9 cellular contexts compared by ENCODE assay signal in genomic region chr6:19210849-19211590, GRCh38.
A peak's percentile ranks its signal among the peaks of the same experiment; 100 is the strongest.
DNase-seq lines count a peak whose midpoint lies in the region; ATAC-seq and TF ChIP-seq lines count a peak whose summit lies in the region.
"Had no signal": no experiment of that assay in that cellular context is flagged by ENCODE, and none has a peak within 500 bp of the region (broad histone marks: within the 10 kb centered on the region; RNA-seq: fewer than 3 reads in every experiment).

No MANE protein-coding gene starts in this region.

- no peak overlapping the region for H3K4me3 Mint-ChIP-seq in activated CD4-positive, alpha-beta T cell treated with anti-CD3 and anti-CD28 coated beads for 36 hours
- no peak overlapping the region for H3K4me3 Mint-ChIP-seq in immature natural killer cell

- peak; percentile 28 for TF ChIP-seq CTCF in parathyroid adenoma (IDR thresholded peaks at IDR 0.05)

- H3K9me3 ChIP-seq in Karpas-422 (ENCODE audit: low read length) (no peaks in the 10 kb centered on the region), parathyroid adenoma (ENCODE audit: control insufficient read depth, low read length) (no peaks in the 10 kb centered on the region)

- intact Hi-C loops in activated CD4-positive, alpha-beta T cell treated with anti-CD3 and anti-CD28 coated beads for 36 hours (cut with DNase I, micrococcal nuclease): loop anchor here (5.0 kb wide), 2 partner anchors 219 to 614 kb away; no protein-coding TSS in a partner anchor

- ATAC-seq in activated CD4-positive, alpha-beta T cell treated with anti-CD3 and anti-CD28 coated beads for 36 hours: no peak

- CTCF ChIA-PET in activated CD4-positive, alpha-beta T cell treated with anti-CD3 and anti-CD28 coated beads for 36 hours (lab: Charles Lee): interaction anchor here (0.7 to 1.4 kb wide), 2 partner anchors 15 to 615 kb away, joined by 3 to 4 read pairs; no protein-coding TSS in a partner anchor

- H2AFZ ChIP-seq in Karpas-422 (ENCODE audit: low read length): no peak overlapping the region
- no peak overlapping the region for H2AFZ ChIP-seq in parathyroid adenoma

- peaks cover 7% of the 10 kb centered on the region for H3K9me3 Mint-ChIP-seq in activated CD4-positive, alpha-beta T cell treated with anti-CD3 and anti-CD28 coated beads for 36 hours (ENCODE audit: low read depth)
- H3K9me3 Mint-ChIP-seq in immature natural killer cell: peaks cover 0 to 14% (median 2%) of the 10 kb centered on the region in 6 donors

- no peak overlapping the region for H3K9ac ChIP-seq in Karpas-422 (ENCODE audit: low read length)
- H3K9ac ChIP-seq in parathyroid adenoma: no peak overlapping the region

- H3K4me1 Mint-ChIP-seq in activated CD4-positive, alpha-beta T cell treated with anti-CD3 and anti-CD28 coated beads for 36 hours: no peaks in the 10 kb centered on the region
- no peaks in the 10 kb centered on the region for H3K4me1 Mint-ChIP-seq in immature natural killer cell

- H3K4me2 ChIP-seq in Karpas-422 (ENCODE audit: low read depth, low read length, poor library complexity, severe bottlenecking) (no peak overlapping the region), parathyroid adenoma (ENCODE audit: low read length) (no peak overlapping the region)

- H3K36me3 Mint-ChIP-seq in activated CD4-positive, alpha-beta T cell treated with anti-CD3 and anti-CD28 coated beads for 36 hours (ENCODE audit: low read depth): no peaks in the 10 kb centered on the region
- H3K36me3 Mint-ChIP-seq in immature natural killer cell: no peaks in the 10 kb centered on the region

- no peaks in the 10 kb centered on the region for H3K4me1 ChIP-seq in Karpas-422 (ENCODE audit: low read length)
- no peaks in the 10 kb centered on the region for H3K4me1 ChIP-seq in parathyroid adenoma

- POLR2A ChIA-PET in activated CD4-positive, alpha-beta T cell treated with anti-CD3 and anti-CD28 coated beads for 36 hours (lab: Charles Lee): no interaction called here

- H3K36me3 ChIP-seq in Karpas-422 (ENCODE audit: insufficient read depth, low read length) (no peaks in the 10 kb centered on the region), parathyroid adenoma (ENCODE audit: control insufficient read depth, insufficient read depth, low read length) (no peaks in the 10 kb centered on the region)

- peak; percentile 48 for DNase-seq in activated CD4-positive, alpha-beta T cell treated with anti-CD3 and anti-CD28 coated beads for 36 hours
- DNase-seq in activated CD4-positive, alpha-beta T cell treated with anti-CD3 and anti-CD28 coated beads for 4 hours: no peak
- DNase-seq in Karpas-422: peak; percentile 63
- DNase-seq in ecto neural progenitor cell (ENCODE audit: low spot score): peak; percentile 55
- no peak for DNase-seq in AG08395 (ENCODE audit: low spot score)
- no peak for DNase-seq in DMS79 treated with DMSO at 0.1 percent for 48 hours (lab: John Stamatoyannopoulos, UW)
- DNase-seq in immature natural killer cell: no peak

- no peaks in the 10 kb centered on the region for H3K27me3 Mint-ChIP-seq in activated CD4-positive, alpha-beta T cell treated with anti-CD3 and anti-CD28 coated beads for 36 hours
- peaks cover 0 to 5% (median 2%) of the 10 kb centered on the region in 3 donors for H3K27me3 Mint-ChIP-seq in immature natural killer cell (ENCODE audit: low read depth in 3 of 3)

- H3K27ac Mint-ChIP-seq in activated CD4-positive, alpha-beta T cell treated with anti-CD3 and anti-CD28 coated beads for 36 hours: no peak overlapping the region
- H3K27ac Mint-ChIP-seq in immature natural killer cell: no peak overlapping the region

- H3K27ac ChIP-seq in Karpas-422 (ENCODE audit: low read length): no peak overlapping the region
- H3K27ac ChIP-seq in parathyroid adenoma: no peak overlapping the region

- no peaks in the 10 kb centered on the region for H3K9me2 ChIP-seq in Karpas-422 (replicated peaks; ENCODE audit: insufficient read depth, low read length)

- H4K20me1 ChIP-seq in Karpas-422 (ENCODE audit: insufficient read depth, low read depth, low read length): no peaks in the 10 kb centered on the region

- H3K79me2 ChIP-seq in Karpas-422 (ENCODE audit: low read length): no peaks in the 10 kb centered on the region
- no peaks in the 10 kb centered on the region for H3K79me2 ChIP-seq in parathyroid adenoma

- H3K27me3 ChIP-seq in Karpas-422 (ENCODE audit: low read length): no peaks in the 10 kb centered on the region
- no peaks in the 10 kb centered on the region for H3K27me3 ChIP-seq in parathyroid adenoma (ENCODE audit: control insufficient read depth, insufficient read depth, low read length)

- H3K4me3 ChIP-seq in Karpas-422 (ENCODE audit: low read length): no peak overlapping the region
- H3K4me3 ChIP-seq in parathyroid adenoma (ENCODE audit: low read depth, low read length): no peak overlapping the region
- H3K4me3 ChIP-seq: lung had no signal

Comparison
In these comparisons a context has a peak if more than half of its experiments do, and no peak if none do; other contexts are left out.
1. DNase-seq: peak in activated CD4-positive, alpha-beta T cell treated with anti-CD3 and anti-CD28 coated beads for 36 hours (single experiment), Karpas-422 (single experiment) and ecto neural progenitor cell (single experiment); none in activated CD4-positive, alpha-beta T cell treated with anti-CD3 and anti-CD28 coated beads for 4 hours (0 of 2), AG08395 (single experiment), DMS79 treated with DMSO at 0.1 percent for 48 hours (single experiment) and immature natural killer cell (0 of 3).